Comparison of ENCODE assay signal across 4 cellular contexts in genomic region chr1:224045556-224045955, GRCh38.
"Had no signal": no experiment of that assay in that cellular context is flagged by ENCODE, and none has a peak within 500 bp of the region (broad histone marks: within the 10 kb centered on the region; RNA-seq: fewer than 3 reads in every experiment).

No MANE protein-coding gene starts in this region.

- H3K4me1 Mint-ChIP-seq: H9 had no signal

- H3K27ac Mint-ChIP-seq: H9 had no signal

- H3K4me3 Mint-ChIP-seq: H9 had no signal

- DNase-seq: GM23248, H9, HCEC 1CT, IMR-90 had no signal

- H3K27ac ChIP-seq: GM23248 had no signal

- H3K9ac ChIP-seq: GM23248 had no signal

- H3K4me3 ChIP-seq: GM23248 had no signal

- H2AFZ ChIP-seq: GM23248 had no signal
